In genomic region chr7:107169120-107170050, GRCh38 we compare ENCODE assay signal across 1 cellular context.
TF ChIP-seq lines count a peak whose summit lies in the region.

No MANE protein-coding gene starts in this region.

TF ChIP-seq in HEK293, 187 proteins besides CTCF, POLR2A, EP300 and RAD21 (continued from another document and continues in another):
- peak; percentile 80; the same call in 1 of the 2 replicates for TF ChIP-seq TSHZ1 (tag by site-specific recombination; IDR thresholded peaks at IDR 0.05; ENCODE audit: borderline replicate concordance)
- TF ChIP-seq GFI1B (tag by site-specific recombination; IDR thresholded peaks at IDR 0.05), result no peak
- TF ChIP-seq ZSCAN18 (tag by site-specific recombination; IDR thresholded peaks at IDR 0.05), result no peak
- TF ChIP-seq ZNF561 (tag by site-specific recombination; IDR thresholded peaks at IDR 0.05; ENCODE audit: borderline replicate concordance), result peak; percentile 46; the same call in 1 of the 2 replicates
- peak; percentile 84 for TF ChIP-seq ZFP69B (tag by site-specific recombination; IDR thresholded peaks at IDR 0.05)
- TF ChIP-seq ZNF23 (tag by site-specific recombination; IDR thresholded peaks at IDR 0.05; ENCODE audit: borderline replicate concordance), result no peak
- TF ChIP-seq PBX3 (CRISPR knock-in tag; IDR thresholded peaks at IDR 0.05), result no peak
- no peak for TF ChIP-seq ZNF777 (tag by site-specific recombination; IDR thresholded peaks at IDR 0.05; ENCODE audit: borderline replicate concordance)
- peak; percentile 54 for TF ChIP-seq GLIS2 (tag by site-specific recombination; IDR thresholded peaks at IDR 0.05)
- TF ChIP-seq BCL11A (tag by site-specific recombination; IDR thresholded peaks at IDR 0.05; ENCODE audit: low read depth), result peak; percentile 87
- no peak for TF ChIP-seq ZNF155 (tag by site-specific recombination; IDR thresholded peaks at IDR 0.05)
- peak; percentile 88 for TF ChIP-seq ZNF324 (tag by site-specific recombination; IDR thresholded peaks at IDR 0.05)
- TF ChIP-seq PATZ1 (tag by site-specific recombination; IDR thresholded peaks at IDR 0.05), result peak; percentile 91
- TF ChIP-seq ZBTB7A (tag by site-specific recombination; IDR thresholded peaks at IDR 0.05; ENCODE audit: low read depth), result no peak
- no peak for TF ChIP-seq AEBP2 (tag by site-specific recombination; IDR thresholded peaks at IDR 0.05; ENCODE audit: borderline replicate concordance)
- TF ChIP-seq ZNF362 (tag by site-specific recombination; IDR thresholded peaks at IDR 0.05), result no peak
- TF ChIP-seq ZNF426 (tag by site-specific recombination; IDR thresholded peaks at IDR 0.05), result no peak
- peak; percentile 77 for TF ChIP-seq KLF8 (tag by site-specific recombination; IDR thresholded peaks at IDR 0.05)
- peak; percentile 73; the same call in 1 of the 2 replicates for TF ChIP-seq ZNF660 (tag by site-specific recombination; IDR thresholded peaks at IDR 0.05)
- 0 out of 2 replicates have a peak, but pooled peaks have one; percentile 3 for TF ChIP-seq EGR2 (tag by site-specific recombination; IDR thresholded peaks at IDR 0.05; ENCODE audit: low read depth)
- TF ChIP-seq ZNF19 (tag by site-specific recombination; IDR thresholded peaks at IDR 0.05; ENCODE audit: low read depth), result no peak
- TF ChIP-seq ZFP3 (tag by site-specific recombination; IDR thresholded peaks at IDR 0.05; ENCODE audit: low read depth), result no peak
- peak; percentile 18; the same call in 1 of the 2 replicates for TF ChIP-seq ZNF76 (tag by site-specific recombination; IDR thresholded peaks at IDR 0.05; ENCODE audit: borderline replicate concordance, low read depth)
- peak; percentile 87 for TF ChIP-seq ZNF600 (tag by site-specific recombination; IDR thresholded peaks at IDR 0.05)
- peak; percentile 41; the same call in 1 of the 2 replicates for TF ChIP-seq ZNF501 (tag by site-specific recombination; IDR thresholded peaks at IDR 0.05)
- no peak for TF ChIP-seq ZSCAN5A (tag by site-specific recombination; IDR thresholded peaks at IDR 0.05)
- no peak for TF ChIP-seq ZNF645 (tag by site-specific recombination; IDR thresholded peaks at IDR 0.05)
- no peak for TF ChIP-seq ZNF548 (tag by site-specific recombination; IDR thresholded peaks at IDR 0.05)
- TF ChIP-seq ZNF175 (tag by site-specific recombination; IDR thresholded peaks at IDR 0.05), result no peak
- TF ChIP-seq ZNF670 (tag by site-specific recombination; IDR thresholded peaks at IDR 0.05; ENCODE audit: low read depth), result no peak
- no peak for TF ChIP-seq ZNF623 (tag by site-specific recombination; IDR thresholded peaks at IDR 0.05)
- TF ChIP-seq ZNF701 (tag by site-specific recombination; IDR thresholded peaks at IDR 0.05), result no peak
- no peak for TF ChIP-seq GLI2 (tag by site-specific recombination; IDR thresholded peaks at IDR 0.05; ENCODE audit: borderline replicate concordance, low read depth)
- peak; percentile 71 for TF ChIP-seq ZNF2 (tag by site-specific recombination; IDR thresholded peaks at IDR 0.05)
- TF ChIP-seq ZNF416 (tag by site-specific recombination; IDR thresholded peaks at IDR 0.05), result no peak
- no peak for TF ChIP-seq HOXD13 (CRISPR knock-in tag; IDR thresholded peaks at IDR 0.05; ENCODE audit: borderline replicate concordance)
- no peak for TF ChIP-seq ZBTB49 (tag by site-specific recombination; IDR thresholded peaks at IDR 0.05; ENCODE audit: low read depth)
- no peak for TF ChIP-seq REPIN1 (tag by site-specific recombination; IDR thresholded peaks at IDR 0.05; ENCODE audit: low read depth)
- TF ChIP-seq ZNF280D (tag by site-specific recombination; IDR thresholded peaks at IDR 0.05), result no peak
- TF ChIP-seq ZNF624 (tag by site-specific recombination; IDR thresholded peaks at IDR 0.05), result no peak
- no peak for TF ChIP-seq ZNF707 (tag by site-specific recombination; IDR thresholded peaks at IDR 0.05)
- TF ChIP-seq ZNF366 (tag by site-specific recombination; conservative IDR thresholded peaks at IDR 0.05), result peak; percentile 96
- TF ChIP-seq ZNF354C (tag by site-specific recombination; IDR thresholded peaks at IDR 0.05; ENCODE audit: borderline replicate concordance, low read depth), result no peak
- no peak for TF ChIP-seq ZNF174 (tag by site-specific recombination; IDR thresholded peaks at IDR 0.05)
- peak; percentile 44 for TF ChIP-seq FEZF1 (tag by site-specific recombination; IDR thresholded peaks at IDR 0.05)
